8 cellular contexts compared by ENCODE assay signal in genomic region chr17:42565523-42566214, GRCh38. TPM values are rescaled to one million over a fixed set of nuclear protein-coding genes. Genes with fewer than 3 reads are reported as not detected.
DNase-seq lines count a peak whose midpoint lies in the region; ATAC-seq and TF ChIP-seq lines count a peak whose summit lies in the region.
"Had no signal": no experiment of that assay in that cellular context is flagged by ENCODE, and none has a peak within 500 bp of the region (broad histone marks: within the 10 kb centered on the region; RNA-seq: fewer than 3 reads in every experiment).

No MANE protein-coding gene starts in this region.

- peaks cover 78% of the 10 kb centered on the region for H3K4me1 ChIP-seq in DND-41 (ENCODE audit: insufficient read depth, low read length)
- H3K4me1 ChIP-seq in SJCRH30: peaks cover 5% of the 10 kb centered on the region; the same call in 1 of the 2 replicates
- H3K4me1 ChIP-seq: foreskin keratinocyte had no signal

- H2AFZ ChIP-seq in DND-41 (ENCODE audit: low read depth, low read length): no peak overlapping the region

- H3K4me3 ChIP-seq in DND-41 (ENCODE audit: low read depth in 1 of 2, low read length in 2 of 2) (peak overlapping the region in 1 of 2 experiments; percentile 74; a peak in 1 of 4 replicates), SJCRH30 (no peak overlapping the region)

- peak overlapping the region; percentile 93 to 97 (median 96) for H3K4me3 Mint-ChIP-seq in nephron

- peak overlapping the region; percentile 94 to 98 for H3K27ac Mint-ChIP-seq in activated naive CD4-positive, alpha-beta T cell treated with anti-CD3 and anti-CD28 coated beads, Interleukin-2, amount 50 U/mL, for 72 hours
- peak overlapping the region in 2 of 3 experiments; percentile 75 to 89 for H3K27ac Mint-ChIP-seq in nephron

- peak overlapping the region; percentile 95 for H3K4me2 ChIP-seq in DND-41 (ENCODE audit: insufficient read depth, low read length)

- H4K20me1 ChIP-seq in DND-41 (ENCODE audit: insufficient read depth, low read length): peaks cover 19% of the 10 kb centered on the region; the same call in 1 of the 2 replicates

- peaks cover 38 to 40% of the 10 kb centered on the region in 2 donors for H3K36me3 Mint-ChIP-seq in activated naive CD4-positive, alpha-beta T cell treated with anti-CD3 and anti-CD28 coated beads, Interleukin-2, amount 50 U/mL, for 72 hours
- peaks cover 23% of the 10 kb centered on the region for H3K36me3 Mint-ChIP-seq in nephron (ENCODE audit: low read depth)

- peaks cover 71% of the 10 kb centered on the region for H3K79me2 ChIP-seq in DND-41 (ENCODE audit: insufficient read depth, low read length)

- DNase-seq in DND-41 (no peak), SKM-1 (lab: John Stamatoyannopoulos, UW; ENCODE audit: unreplicated experiment) (no peak), cortex of kidney (lab: John Stamatoyannopoulos, UW) (no peak), SJCRH30 (no peak)
- no peak for DNase-seq in activated naive CD4-positive, alpha-beta T cell treated with anti-CD3 and anti-CD28 coated beads, Interleukin-2, amount 50 U/mL, for 72 hours (ENCODE audit: low spot score in 2 of 2)
- DNase-seq: foreskin keratinocyte, NCI-H69 had no signal

- no peaks in the 10 kb centered on the region for H3K9me3 ChIP-seq in DND-41 (ENCODE audit: insufficient read depth, low read length, severe bottlenecking)
- no peaks in the 10 kb centered on the region for H3K9me3 ChIP-seq in SJCRH30 (replicated peaks)

- peaks cover 17% of the 10 kb centered on the region for H3K4me1 Mint-ChIP-seq in nephron

- H3K36me3 ChIP-seq in DND-41 (ENCODE audit: insufficient read depth, low read length) (peaks cover 76% of the 10 kb centered on the region), SJCRH30 (peaks cover 31% of the 10 kb centered on the region)

- peak overlapping the region; percentile 82 for H3K9ac ChIP-seq in DND-41 (ENCODE audit: low read depth, low read length)

- no peak for ATAC-seq in DND-41 (ENCODE audit: insufficient read depth, low read depth)
- ATAC-seq in activated naive CD4-positive, alpha-beta T cell treated with anti-CD3 and anti-CD28 coated beads, Interleukin-2, amount 50 U/mL, for 72 hours: no peak
- ATAC-seq: foreskin keratinocyte had no signal

- H3K9me3 Mint-ChIP-seq in activated naive CD4-positive, alpha-beta T cell treated with anti-CD3 and anti-CD28 coated beads, Interleukin-2, amount 50 U/mL, for 72 hours: no peaks in the 10 kb centered on the region
- H3K9me3 Mint-ChIP-seq in nephron: no peaks in the 10 kb centered on the region

- no peaks in the 10 kb centered on the region for H3K27me3 Mint-ChIP-seq in nephron (ENCODE audit: low read depth)

- TF ChIP-seq CTCF in DND-41 (IDR thresholded peaks at IDR 0.05; ENCODE audit: borderline replicate concordance, extremely low read depth, low read length, poor library complexity, severe bottlenecking): no peak
- TF ChIP-seq CTCF in nephron (IDR thresholded peaks at IDR 0.05; ENCODE audit: unreplicated experiment in 3 of 3): no peak

- peak overlapping the region; percentile 89 for H3K27ac ChIP-seq in DND-41 (ENCODE audit: low read length)
- H3K27ac ChIP-seq in SJCRH30: no peak overlapping the region
- H3K27ac ChIP-seq: foreskin keratinocyte had no signal

- H3K27me3 ChIP-seq in DND-41 (ENCODE audit: insufficient read depth, low read length, poor library complexity): no peaks in the 10 kb centered on the region
- H3K27me3 ChIP-seq in SJCRH30: no peaks in the 10 kb centered on the region
- H3K27me3 ChIP-seq: foreskin keratinocyte had no signal

RNA-seq across cellular contexts. Expression of gene MLX, which starts 1.2 kb away (rescaled TPM):
- total RNA-seq in activated naive CD4-positive, alpha-beta T cell treated with anti-CD3 and anti-CD28 coated beads, Interleukin-2, amount 50 U/mL, for 72 hours: 10 to 100 TPM; 44.3 to 60.5 TPM
- 44.5 and 48.4 TPM in 2 replicates for total RNA-seq in SJCRH30 (2014; rRNA removed; shearing (Covaris generic))

RNA-seq across cellular contexts. Expression of gene COASY, which starts 3.7 kb away (rescaled TPM):
- total RNA-seq in activated naive CD4-positive, alpha-beta T cell treated with anti-CD3 and anti-CD28 coated beads, Interleukin-2, amount 50 U/mL, for 72 hours: 100 to 1,000 TPM in 1 of 2 donors, 10 to 100 TPM in 1; 86.4 to 124 TPM
- 33.7 and 36.3 TPM in 2 replicates for total RNA-seq in SJCRH30 (2014; rRNA removed; shearing (Covaris generic))

RNA-seq across cellular contexts. Expression of gene PSMC3IP, which starts 11.9 kb away (rescaled TPM):
- 10 to 100 TPM; 24.7 to 52.5 TPM for total RNA-seq in activated naive CD4-positive, alpha-beta T cell treated with anti-CD3 and anti-CD28 coated beads, Interleukin-2, amount 50 U/mL, for 72 hours
- 23.8 and 29.7 TPM in 2 replicates for total RNA-seq in SJCRH30 (2014; rRNA removed; shearing (Covaris generic))

RNA-seq across cellular contexts. Expression of gene HSD17B1, which starts 12.9 kb away (rescaled TPM):
- 1 to 10 TPM in 1 of 2 donors, under 1 TPM in 1; 0.76 to 1.7 TPM for total RNA-seq in activated naive CD4-positive, alpha-beta T cell treated with anti-CD3 and anti-CD28 coated beads, Interleukin-2, amount 50 U/mL, for 72 hours
- total RNA-seq in SJCRH30 (2014; rRNA removed; shearing (Covaris generic)): 0.73 and 0.76 TPM in 2 replicates

RNA-seq across cellular contexts. Expression of gene NAGLU, which starts 29.6 kb away (rescaled TPM):
- total RNA-seq in activated naive CD4-positive, alpha-beta T cell treated with anti-CD3 and anti-CD28 coated beads, Interleukin-2, amount 50 U/mL, for 72 hours: 10 to 100 TPM; 13.1 to 16.9 TPM
- total RNA-seq in SJCRH30 (2014; rRNA removed; shearing (Covaris generic)): 20.6 and 22.2 TPM in 2 replicates
